Comparison of ENCODE assay signal across 16 cellular contexts in genomic region chr1:205276334-205277065, GRCh38. TPM values are rescaled to one million over a fixed set of nuclear protein-coding genes. Genes with fewer than 3 reads are reported as not detected.
DNase-seq lines count a peak whose midpoint lies in the region; ATAC-seq and TF ChIP-seq lines count a peak whose summit lies in the region.
"Had no signal": no experiment of that assay in that cellular context is flagged by ENCODE, and none has a peak within 500 bp of the region (broad histone marks: within the 10 kb centered on the region; RNA-seq: fewer than 3 reads in every experiment).

No MANE protein-coding gene starts in this region.

- DNase-seq in RWPE1 (ENCODE audit: low spot score) (no peak), epithelial cell of prostate (ENCODE audit: low read depth, low spot score) (no peak), neural crest cell (ENCODE audit: low read depth, low spot score) (no peak), ovary (no peak), A673 (ENCODE audit: low spot score) (no peak)
- DNase-seq: activated CD4-positive, alpha-beta T cell treated with anti-CD3 and anti-CD28 coated beads, Interleukin-2, amount 10 ng/mL, durations not matched to agents 7 days and 5 days; Calu3; left cardiac atrium; NCI-H2081 treated with DMSO at 0.1 percent for 48 hours; NCI-H526; PC-9; stimulated activated CD4-positive, alpha-beta T cell treated with anti-CD3 and anti-CD28 coated beads, Interleukin-2, amount 100 ng/mL, for 24 hours had no signal

- H3K27me3 Mint-ChIP-seq in neural crest cell (ENCODE audit: low read depth) = no peaks in the 10 kb centered on the region
- H3K27me3 Mint-ChIP-seq: activated CD4-positive, alpha-beta T cell treated with anti-CD3 and anti-CD28 coated beads, Interleukin-2, amount 10 ng/mL, durations not matched to agents 7 days and 5 days had no signal

- TF ChIP-seq EP300 in ovary (IDR thresholded peaks at IDR 0.05) = no peak
- TF ChIP-seq EP300 in gastroesophageal sphincter (IDR thresholded peaks at IDR 0.05) = no peak

- H3K4me1 Mint-ChIP-seq in neural crest cell = peaks cover 18% of the 10 kb centered on the region

- H3K4me3 Mint-ChIP-seq in neural crest cell = no peak overlapping the region
- H3K4me3 Mint-ChIP-seq: activated CD4-positive, alpha-beta T cell treated with anti-CD3 and anti-CD28 coated beads, Interleukin-2, amount 10 ng/mL, durations not matched to agents 7 days and 5 days had no signal

- H3K4me3 ChIP-seq in BLaER1 treated with 17β-estradiol and CSF1 and Interleukin-3, amounts not matched to agents 10 nM and 100 nM = no peak overlapping the region
- H3K4me3 ChIP-seq in ovary (no peak overlapping the region), gastroesophageal sphincter (no peak overlapping the region), A673 (ENCODE audit: low read depth, low read length, poor library complexity, severe bottlenecking) (no peak overlapping the region)
- H3K4me3 ChIP-seq: PC-9 had no signal

- POLR2A ChIA-PET in RWPE1 (lab: Yijun Ruan, JAX; ENCODE audit: low non-redundant PET) = interaction anchor here (2.5 kb wide), 1 partner anchor 43 kb away, joined by 26 read pairs; the partner anchor contains the start of gene NUAK2
- POLR2A ChIA-PET in A673 (lab: Charles Lee; ENCODE audit: low non-redundant PET) = no interaction called here

- peak overlapping the region in 9 of 11 experiments; percentile 0 to 35 (median 17); a peak in 6 of 22 replicates for H3K4me2 ChIP-seq in BLaER1 treated with 17β-estradiol and CSF1 and Interleukin-3, amounts not matched to agents 10 nM and 100 nM
- H3K4me2 ChIP-seq: PC-9 had no signal

- H3K4me1 ChIP-seq in BLaER1 treated with 17β-estradiol and CSF1 and Interleukin-3, amounts not matched to agents 10 nM and 100 nM = peaks cover 4 to 31% (median 16%) of the 10 kb centered on the region in 10 experiments; a peak in 17 of 20 replicates
- peaks cover under 1% of the 10 kb centered on the region for H3K4me1 ChIP-seq in ovary (ENCODE audit: insufficient read depth)
- H3K4me1 ChIP-seq in gastroesophageal sphincter = peaks cover 0 to 22% (median 1%) of the 10 kb centered on the region in 3 donors
- H3K4me1 ChIP-seq in A673 (ENCODE audit: insufficient read depth, low read length, poor library complexity, severe bottlenecking) = no peaks in the 10 kb centered on the region

- no peak overlapping the region for H3K9ac ChIP-seq in BLaER1 treated with 17β-estradiol and CSF1 and Interleukin-3, amounts not matched to agents 10 nM and 100 nM

- peaks cover under 1 to 30% (median 12%) of the 10 kb centered on the region in 11 experiments; a peak in 16 of 22 replicates for H3K27me3 ChIP-seq in BLaER1 treated with 17β-estradiol and CSF1 and Interleukin-3, amounts not matched to agents 10 nM and 100 nM
- H3K27me3 ChIP-seq in ovary (no peaks in the 10 kb centered on the region), gastroesophageal sphincter (no peaks in the 10 kb centered on the region), A673 (replicated peaks; ENCODE audit: insufficient read depth, low read depth, low read length, poor library complexity) (no peaks in the 10 kb centered on the region)

- H3K9me3 ChIP-seq in BLaER1 treated with 17β-estradiol and CSF1 and Interleukin-3, amounts not matched to agents 10 nM and 100 nM (replicated peaks in 1 of 11) = peaks cover 0 to 4% (median 0%) of the 10 kb centered on the region in 11 experiments; a peak in 1 of 22 replicates
- H3K9me3 ChIP-seq in ovary (no peaks in the 10 kb centered on the region), gastroesophageal sphincter (no peaks in the 10 kb centered on the region), A673 (ENCODE audit: low read depth, low read length, poor library complexity, severe bottlenecking) (no peaks in the 10 kb centered on the region)

- TF ChIP-seq POLR2A in ovary (IDR thresholded peaks at IDR 0.05) = no peak
- no peak for TF ChIP-seq POLR2A in gastroesophageal sphincter (IDR thresholded peaks at IDR 0.05)

- peaks cover 0 to 20% (median 0%) of the 10 kb centered on the region in 11 experiments; a peak in 7 of 22 replicates for H4K20me1 ChIP-seq in BLaER1 treated with 17β-estradiol and CSF1 and Interleukin-3, amounts not matched to agents 10 nM and 100 nM

- no peaks in the 10 kb centered on the region for H3K9me3 Mint-ChIP-seq in neural crest cell
- H3K9me3 Mint-ChIP-seq: activated CD4-positive, alpha-beta T cell treated with anti-CD3 and anti-CD28 coated beads, Interleukin-2, amount 10 ng/mL, durations not matched to agents 7 days and 5 days; activated naive CD4-positive, alpha-beta T cell treated with anti-CD3 and anti-CD28 coated beads, Interleukin-2, amount 50 U/mL, for 72 hours had no signal

- peak overlapping the region; percentile 12 for H3K27ac Mint-ChIP-seq in neural crest cell (ENCODE audit: unreplicated experiment)
- H3K27ac Mint-ChIP-seq: activated CD4-positive, alpha-beta T cell treated with anti-CD3 and anti-CD28 coated beads, Interleukin-2, amount 10 ng/mL, durations not matched to agents 7 days and 5 days; activated naive CD4-positive, alpha-beta T cell treated with anti-CD3 and anti-CD28 coated beads, Interleukin-2, amount 50 U/mL, for 72 hours had no signal

- 90 to 93% (median 92%) methylated on average over 13 of the region's 13 CpGs for WGBS in ovary, 3 donors
- 77 to 100% methylated on average over 1 to 5 of the region's 13 CpGs for WGBS in gastroesophageal sphincter (ENCODE audit: low coverage in 1 of 2), 2 donors

- CTCF ChIA-PET in RWPE1 (lab: Yijun Ruan, JAX) (interaction anchor here (0.6 to 9.0 kb wide), 11 partner anchors 20 to 252 kb away, joined by 3 to 622 read pairs (median 4); partner anchors contain the start of gene NUAK2), A673 (lab: Charles Lee) (interaction anchor here (0.9 to 8.2 kb wide), 3 partner anchors 20 to 50 kb away, joined by 4 to 165 read pairs (median 7); no protein-coding TSS in a partner anchor)

- no peak overlapping the region for H3K27ac ChIP-seq in BLaER1 treated with 17β-estradiol and CSF1 and Interleukin-3, amounts not matched to agents 10 nM and 100 nM
- H3K27ac ChIP-seq in RWPE1 (peak overlapping the region; percentile 90), epithelial cell of prostate (peak overlapping the region; percentile 40), ovary (no peak overlapping the region), gastroesophageal sphincter (no peak overlapping the region), A673 (ENCODE audit: low read depth, low read length, poor library complexity, severe bottlenecking) (no peak overlapping the region)
- H3K27ac ChIP-seq: PC-9 had no signal

- no peaks in the 10 kb centered on the region for H3K36me3 ChIP-seq in BLaER1 treated with 17β-estradiol and CSF1 and Interleukin-3, amounts not matched to agents 10 nM and 100 nM
- no peaks in the 10 kb centered on the region for H3K36me3 ChIP-seq in ovary
- peaks cover 0 to 14% of the 10 kb centered on the region in 2 donors for H3K36me3 ChIP-seq in gastroesophageal sphincter
- no peaks in the 10 kb centered on the region for H3K36me3 ChIP-seq in A673 (ENCODE audit: insufficient read depth, low read length, poor library complexity, severe bottlenecking)

- no peaks in the 10 kb centered on the region for H3K36me3 Mint-ChIP-seq in neural crest cell (ENCODE audit: low read depth)
- H3K36me3 Mint-ChIP-seq: activated naive CD4-positive, alpha-beta T cell treated with anti-CD3 and anti-CD28 coated beads, Interleukin-2, amount 50 U/mL, for 72 hours had no signal

- TF ChIP-seq CTCF in RWPE1 (conservative IDR thresholded peaks at IDR 0.05; ENCODE audit: low read depth) = no peak
- TF ChIP-seq CTCF in neural crest cell (conservative IDR thresholded peaks at IDR 0.05) = no peak
- TF ChIP-seq CTCF in ovary (IDR thresholded peaks at IDR 0.05) = no peak
- no peak for TF ChIP-seq CTCF in gastroesophageal sphincter (IDR thresholded peaks at IDR 0.05)
- TF ChIP-seq CTCF in A673 (conservative IDR thresholded peaks at IDR 0.05; ENCODE audit: low read depth, low read length) = no peak

- no TSS peak for BruUV-seq in A673 (replicated peaks; lab: Mats Ljungman, UMichigan)

- intact Hi-C loops in ovary (cut with DNase I) = loop anchor here in 3 of 4 donors (5.0 to 10.0 kb wide), 3 partner anchors 46 to 248 kb away; partner anchors contain the start of gene NUAK2 (in 1 of the 3)
- intact Hi-C loops in A673 (cut with micrococcal nuclease; ENCODE audit: unreplicated experiment) = no loop called here

- ATAC-seq in HG02678 (IDR thresholded peaks at IDR 0.05; ENCODE audit: unreplicated experiment) (no peak), gastroesophageal sphincter (no peak)
- ATAC-seq: activated naive CD4-positive, alpha-beta T cell treated with anti-CD3 and anti-CD28 coated beads, Interleukin-2, amount 50 U/mL, for 72 hours; left cardiac atrium had no signal

RNA-seq across cellular contexts. Expression of gene NUAK2, which starts 45.0 kb away (rescaled TPM):
- total RNA-seq in neural crest cell (14.7 and 15.4 TPM in 2 replicates), ovary (10 to 100 TPM in 1 of 7 donors, 1 to 10 TPM in 6; 2.7 to 53.2 (median 3.7) TPM), gastroesophageal sphincter (1 to 10 TPM in 1 of 4 donors, under 1 TPM in 3; 0.67 to 1.1 (median 0.83) TPM), A673 (2021) (0.45 and 0.83 TPM in 2 replicates)
- 1 to 10 TPM; 1.2 to 1.5 TPM for polyA plus RNA-seq in ovary

RNA-seq across cellular contexts. Expression of gene TMCC2, which starts 48.8 kb away (rescaled TPM):
- 14.9 and 16.1 TPM in 2 replicates for total RNA-seq in neural crest cell
- 10 to 100 TPM in 1 of 7 donors, 1 to 10 TPM in 6; 2.6 to 10.1 (median 7.8) TPM for total RNA-seq in ovary
- 10 to 100 TPM in 1 of 2 donors, 1 to 10 TPM in 1; 2.3 to 11.0 TPM for polyA plus RNA-seq in ovary
- total RNA-seq in gastroesophageal sphincter = 1 to 10 TPM; 3.1 to 8.9 (median 5.5) TPM
- 2.2 and 3.0 TPM in 2 replicates for total RNA-seq in A673 (2021)

Comparison
In these comparisons a context has a peak if more than half of its experiments do, and no peak if none do; other contexts are left out.
1. H3K27ac ChIP-seq: peak in RWPE1 (single experiment) and epithelial cell of prostate (single experiment); none in BLaER1 treated with 17β-estradiol and CSF1 and Interleukin-3, amounts not matched to agents 10 nM and 100 nM (0 of 11), ovary (0 of 2), gastroesophageal sphincter (0 of 4) and A673 (single experiment).